ENCODE assay signal across 9 cellular contexts in genomic region chr15:73990250-73991005, GRCh38. TPM values are rescaled to one million over a fixed set of nuclear protein-coding genes. Genes with fewer than 3 reads are reported as not detected.
DNase-seq lines count a peak whose midpoint lies in the region; ATAC-seq lines count a peak whose summit lies in the region.
"Had no signal": no experiment of that assay in that cellular context is flagged by ENCODE, and none has a peak within 500 bp of the region (broad histone marks: within the 10 kb centered on the region; RNA-seq: fewer than 3 reads in every experiment).

No MANE protein-coding gene starts in this region.

- ATAC-seq in T-cell (replicated peaks in 1 of 4) (no peak), HG03097 (IDR thresholded peaks at IDR 0.05; ENCODE audit: low FRiP score, unreplicated experiment) (no peak)
- no peak for ATAC-seq in stimulated activated effector memory CD8-positive, alpha-beta T cell treated with anti-CD3 and anti-CD28 coated beads, Interleukin-12 subunit alpha, Interleukin-12 subunit beta, amount 100 ng/mL, for 72 hours

- H3K36me3 Mint-ChIP-seq in T-cell (peaks cover 19% of the 10 kb centered on the region), immature natural killer cell (peaks cover 4 to 12% (median 11%) of the 10 kb centered on the region in 3 donors)
- H3K36me3 Mint-ChIP-seq in stimulated activated effector memory CD8-positive, alpha-beta T cell treated with anti-CD3 and anti-CD28 coated beads, Interleukin-12 subunit alpha, Interleukin-12 subunit beta, amount 100 ng/mL, for 72 hours: peaks cover 10% of the 10 kb centered on the region

- H3K27ac Mint-ChIP-seq in T-cell (no peak overlapping the region), immature natural killer cell (peak overlapping the region in 1 of 6 donors; percentile 55)
- peak overlapping the region; percentile 29 for H3K27ac Mint-ChIP-seq in stimulated activated effector memory CD8-positive, alpha-beta T cell treated with anti-CD3 and anti-CD28 coated beads, Interleukin-12 subunit alpha, Interleukin-12 subunit beta, amount 100 ng/mL, for 72 hours

- CTCF ChIA-PET in T-cell (lab: Charles Lee): interaction anchor here in 1 of 2 donors (0.5 to 0.7 kb wide), 2 partner anchors 58 to 62 kb away, joined by 3 to 4 read pairs; no protein-coding TSS in a partner anchor

- no peaks in the 10 kb centered on the region for H3K27me3 Mint-ChIP-seq in T-cell
- peaks cover 2 to 4% (median 2%) of the 10 kb centered on the region in 3 donors for H3K27me3 Mint-ChIP-seq in immature natural killer cell (ENCODE audit: low read depth in 3 of 3)

- H3K4me3 Mint-ChIP-seq in T-cell (peak overlapping the region in 2 of 3 donors; percentile 82 to 99), immature natural killer cell (peak overlapping the region in 3 of 5 donors; percentile 48 to 82 (median 80))
- peak overlapping the region; percentile 93 for H3K4me3 Mint-ChIP-seq in stimulated activated effector memory CD8-positive, alpha-beta T cell treated with anti-CD3 and anti-CD28 coated beads, Interleukin-12 subunit alpha, Interleukin-12 subunit beta, amount 100 ng/mL, for 72 hours

- POLR2A ChIA-PET in T-cell (lab: Charles Lee): interaction anchor here in 1 of 2 donors (0.6 kb wide), 1 partner anchor 17 kb away, joined by 5 read pairs; no protein-coding TSS in a partner anchor

- peak; percentile 1 for DNase-seq in NCI-H146 (lab: John Stamatoyannopoulos, UW)
- no peak for DNase-seq in NCI-H146 treated with DMSO at 0.1 percent for 48 hours (lab: John Stamatoyannopoulos, UW; ENCODE audit: unreplicated experiment)
- no peak for DNase-seq in T-cell
- DNase-seq in immature natural killer cell: no peak
- no peak for DNase-seq in stimulated activated effector memory CD8-positive, alpha-beta T cell treated with anti-CD3 and anti-CD28 coated beads, Interleukin-12 subunit alpha, Interleukin-12 subunit beta, amount 100 ng/mL, for 72 hours (ENCODE audit: low spot score in 2 of 2)
- DNase-seq in stimulated activated naive CD4-positive, alpha-beta T cell treated with Interleukin-2 at 50 U/mL for 16 hours (lab: John Stamatoyannopoulos, UW): no peak
- DNase-seq in CD1c-positive myeloid dendritic cell (ENCODE audit: extremely low spot score): no peak
- DNase-seq: NK-92 treated with Interleukin-12 subunit alpha and Interleukin-12 subunit beta, amount 100 ng/mL, for 24 hours had no signal

- peaks cover 34 to 42% (median 37%) of the 10 kb centered on the region in 3 donors for H3K4me1 Mint-ChIP-seq in T-cell
- H3K4me1 Mint-ChIP-seq in immature natural killer cell: peaks cover 29 to 35% of the 10 kb centered on the region in 2 donors
- peaks cover 35% of the 10 kb centered on the region for H3K4me1 Mint-ChIP-seq in stimulated activated effector memory CD8-positive, alpha-beta T cell treated with anti-CD3 and anti-CD28 coated beads, Interleukin-12 subunit alpha, Interleukin-12 subunit beta, amount 100 ng/mL, for 72 hours

- H3K9me3 Mint-ChIP-seq in T-cell (no peaks in the 10 kb centered on the region), immature natural killer cell (no peaks in the 10 kb centered on the region)
- no peaks in the 10 kb centered on the region for H3K9me3 Mint-ChIP-seq in stimulated activated effector memory CD8-positive, alpha-beta T cell treated with anti-CD3 and anti-CD28 coated beads, Interleukin-12 subunit alpha, Interleukin-12 subunit beta, amount 100 ng/mL, for 72 hours

RNA-seq across cellular contexts. Expression of gene STOML1, which starts 1.7 kb away (rescaled TPM):
- total RNA-seq in T-cell: 10 to 100 TPM in 3 of 5 donors, 1 to 10 TPM in 2; 5.1 to 13.4 (median 12.0) TPM
- polyA plus RNA-seq in immature natural killer cell: 10 to 100 TPM; 12.7 to 17.4 (median 13.2) TPM

RNA-seq across cellular contexts. Expression of gene PML, which starts 4.1 kb away (rescaled TPM):
- total RNA-seq in T-cell: 10 to 100 TPM; 43.0 to 79.8 (median 60.7) TPM
- 10 to 100 TPM in 2 of 3 donors, 1 to 10 TPM in 1; 8.0 to 47.7 (median 16.2) TPM for polyA plus RNA-seq in immature natural killer cell
